In the genomic region with DNA sequence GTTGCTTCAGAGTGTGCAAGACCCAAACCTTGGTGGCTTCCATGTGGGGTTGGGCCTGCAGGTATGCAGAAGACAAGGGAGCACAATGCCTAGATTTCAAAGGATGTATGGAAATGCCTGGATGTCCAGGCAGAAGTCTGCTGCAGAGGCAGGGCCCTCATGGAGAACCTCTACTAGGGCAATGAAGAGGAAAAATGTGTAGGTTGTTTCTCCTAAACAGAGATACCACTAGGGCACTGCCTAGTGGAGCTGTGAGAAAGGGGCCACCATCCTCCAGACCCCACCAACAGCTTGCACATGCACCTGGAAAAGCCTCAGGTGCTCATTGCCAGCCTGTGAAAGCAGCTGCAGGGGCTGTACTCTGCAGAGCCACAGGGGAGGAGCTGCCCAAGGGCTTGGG, we compare ENCODE assay signal across 32 cellular contexts.
"Had no signal": no experiment of that assay in that cellular context is flagged by ENCODE, and none has a peak within 500 bp of the region (broad histone marks: within the 10 kb centered on the region; RNA-seq: fewer than 3 reads in every experiment).

No MANE protein-coding gene starts in this region.

- H3K27me3 ChIP-seq: adrenal gland, ascending aorta, body of pancreas, brain microvascular endothelial cell, breast epithelium, cardiac muscle cell had no signal

- H3K27ac ChIP-seq: adrenal gland, ascending aorta, body of pancreas, brain microvascular endothelial cell, breast epithelium, cardiac muscle cell had no signal

- FAIRE-seq: astrocyte, bronchial epithelial cell had no signal

- DNase-seq: activated effector memory CD4-positive, alpha-beta T cell treated with anti-CD3 and anti-CD28 coated beads, Interleukin-2, amount 50 U/mL, for 16 hours; activated effector memory CD4-positive, alpha-beta T cell treated with Interleukin-2 at 50 U/mL for 16 hours; activated gamma-delta T cell; activated gamma-delta T cell treated with Interleukin-2 at 50 U/mL for 16 hours; activated naive CD4-positive, alpha-beta T cell; activated naive CD4-positive, alpha-beta T cell treated with anti-CD3 and anti-CD28 coated beads for 36 hours; activated naive CD4-positive, alpha-beta T cell treated with anti-CD3 and anti-CD28 coated beads, Interleukin-2, amount 10 ng/mL, durations not matched to agents 7 days and 5 days; activated naive CD4-positive, alpha-beta T cell treated with anti-CD3 and anti-CD28 coated beads, Interleukin-2, amount 50 U/mL, for 16 hours; activated naive CD4-positive, alpha-beta T cell treated with Interleukin-2 at 50 U/mL for 16 hours; activated naive CD8-positive, alpha-beta T cell treated with anti-CD3 and anti-CD28 coated beads for 36 hours; activated naive CD8-positive, alpha-beta T cell treated with anti-CD3 and anti-CD28 coated beads, Interleukin-2, amount 10 ng/mL, durations not matched to agents 7 days and 5 days; activated naive CD8-positive, alpha-beta T cell treated with anti-CD3 and anti-CD28 coated beads, Interleukin-2, amount 50 U/mL, for 24 hours; activated T-cell treated with anti-CD3 and anti-CD28 coated beads, Interleukin-2, amount 50 U/mL, for 4 hours; activated T-cell treated with anti-CD3 and anti-CD28 coated beads, Interleukin-2, amount 50 U/mL, for 48 hours; activated T-cell treated with anti-CD3 and anti-CD28 coated beads, Interleukin-2, amount 50 U/mL, for 72 hours; adrenal gland; amniotic stem cell; amygdala; anterior cingulate cortex; aorta; body of pancreas; brain microvascular endothelial cell; caudate nucleus; central memory CD4-positive, alpha-beta T cell; cerebellar nuclear complex had no signal

- H3K36me3 ChIP-seq: adrenal gland, ascending aorta, brain microvascular endothelial cell, breast epithelium, cardiac muscle cell had no signal

- ATAC-seq: activated naive CD4-positive, alpha-beta T cell treated with anti-CD3 and anti-CD28 coated beads, Interleukin-2, amount 50 U/mL, for 72 hours; activated naive CD8-positive, alpha-beta T cell treated with anti-CD3 and anti-CD28 coated beads, Interleukin-2, amount 50 U/mL, for 24 hours; activated T-cell treated with anti-CD3 and anti-CD28 coated beads, Interleukin-2, amount 50 U/mL, for 4 hours; activated T-cell treated with anti-CD3 and anti-CD28 coated beads, Interleukin-2, amount 50 U/mL, for 72 hours; activated T-helper 17 cell treated with anti-CD3 and anti-CD28 coated beads, Interleukin-2, amount 50 U/mL, for 72 hours; body of pancreas had no signal

- H3K9me3 ChIP-seq: adrenal gland, body of pancreas had no signal

- H3K4me3 ChIP-seq: adrenal gland, ascending aorta, body of pancreas, breast epithelium, cardiac muscle cell had no signal

- H3K4me1 ChIP-seq: adrenal gland, ascending aorta, body of pancreas, breast epithelium had no signal
